13 cellular contexts compared by ENCODE assay signal in genomic region chr7:129947001-129947400, GRCh38. TPM values are rescaled to one million over a fixed set of nuclear protein-coding genes. Genes with fewer than 3 reads are reported as not detected.
DNase-seq lines count a peak whose midpoint lies in the region; ATAC-seq and TF ChIP-seq lines count a peak whose summit lies in the region.
"Had no signal": no experiment of that assay in that cellular context is flagged by ENCODE, and none has a peak within 500 bp of the region (broad histone marks: within the 10 kb centered on the region; RNA-seq: fewer than 3 reads in every experiment).

No MANE protein-coding gene starts in this region.

- no peak for TF ChIP-seq POLR2A in heart left ventricle (IDR thresholded peaks at IDR 0.05)
- no peak for TF ChIP-seq POLR2A in uterus (IDR thresholded peaks at IDR 0.05)

- H3K27ac Mint-ChIP-seq in CD8-positive, alpha-beta T cell: no peak overlapping the region

- intact Hi-C loops in left ventricle myocardium inferior (cut with micrococcal nuclease): no loop called here
- intact Hi-C loops in heart left ventricle (cut with DNase I): loop anchor here in 4 of 10 donors (5.0 to 10.0 kb wide), 3 partner anchors 35 to 102 kb away; no protein-coding TSS in a partner anchor
- intact Hi-C loops in uterus (cut with DNase I; ENCODE audit: low total_unique reads): no loop called here
- intact Hi-C loops in CD8-positive, alpha-beta T cell (cut with DNase I, micrococcal nuclease): loop anchor here in 1 of 2 experiments (5.0 kb wide), 1 partner anchor 40 kb away; no protein-coding TSS in a partner anchor

- CTCF ChIA-PET in CD8-positive, alpha-beta T cell (lab: Charles Lee): interaction anchor here (1.2 to 1.3 kb wide), 2 partner anchors 13 to 122 kb away, joined by 3 read pairs; no protein-coding TSS in a partner anchor

- peaks cover 72% of the 10 kb centered on the region for H3K4me1 ChIP-seq in left ventricle myocardium inferior
- H3K4me1 ChIP-seq in heart left ventricle: peaks cover 7 to 54% (median 33%) of the 10 kb centered on the region in 12 donors
- H3K4me1 ChIP-seq in neutrophil (ENCODE audit: control insufficient read depth in 1 of 2, insufficient read depth in 1 of 2, low read depth in 1 of 2, low read length in 1 of 2): peaks cover 40 to 43% of the 10 kb centered on the region in 2 experiments
- peaks cover 5 to 6% of the 10 kb centered on the region in 2 donors for H3K4me1 ChIP-seq in uterus
- peaks cover 39% of the 10 kb centered on the region for H3K4me1 ChIP-seq in CD8-positive, alpha-beta T cell (ENCODE audit: insufficient read depth, low read length)

- TF ChIP-seq CTCF in left ventricle myocardium inferior (IDR thresholded peaks at IDR 0.05; ENCODE audit: borderline replicate concordance) (no peak), heart left ventricle (IDR thresholded peaks at IDR 0.05) (no peak), epithelial cell of proximal tubule (conservative IDR thresholded peaks at IDR 0.05; ENCODE audit: low read depth, low read length) (no peak), neutrophil (IDR thresholded peaks at IDR 0.05) (no peak), uterus (IDR thresholded peaks at IDR 0.05) (no peak)
- TF ChIP-seq CTCF in CD8-positive, alpha-beta T cell (IDR thresholded peaks at IDR 0.05): no peak

- H3K27ac ChIP-seq in left ventricle myocardium inferior (replicated peaks) (peak overlapping the region; percentile 98), heart left ventricle (peak overlapping the region in 4 of 12 donors; percentile 20 to 99 (median 98)), neutrophil (peak overlapping the region; percentile 17), uterus (peak overlapping the region; percentile 92 to 96)
- no peak overlapping the region for H3K27ac ChIP-seq in CD8-positive, alpha-beta T cell (ENCODE audit: low read depth, low read length)
- H3K27ac ChIP-seq: HL-60 had no signal

- H3K36me3 Mint-ChIP-seq in CD8-positive, alpha-beta T cell: peaks cover 30% of the 10 kb centered on the region
- H3K36me3 Mint-ChIP-seq: natural killer cell had no signal

- peaks cover 19% of the 10 kb centered on the region for H3K36me3 ChIP-seq in left ventricle myocardium inferior
- H3K36me3 ChIP-seq in heart left ventricle: peaks cover 0 to 19% (median 8%) of the 10 kb centered on the region in 9 donors
- peaks cover 9% of the 10 kb centered on the region for H3K36me3 ChIP-seq in neutrophil
- no peaks in the 10 kb centered on the region for H3K36me3 ChIP-seq in uterus
- H3K36me3 ChIP-seq in CD8-positive, alpha-beta T cell (ENCODE audit: insufficient read depth, low read length): no peaks in the 10 kb centered on the region

- WGBS in heart left ventricle, 4 donors: 70 to 77% (median 74%) methylated on average over 3 of the region's 3 CpGs

- H3K4me3 ChIP-seq in left ventricle myocardium inferior (no peak overlapping the region), heart left ventricle (no peak overlapping the region), epithelial cell of proximal tubule (ENCODE audit: low read depth, low read length) (peak overlapping the region; percentile 6), neutrophil (ENCODE audit: low read depth in 1 of 2, low read length in 1 of 2) (no peak overlapping the region), uterus (no peak overlapping the region)
- no peak overlapping the region for H3K4me3 ChIP-seq in CD8-positive, alpha-beta T cell (ENCODE audit: low read depth, low read length)
- H3K4me3 ChIP-seq: skin epidermis had no signal

- DNase-seq in left ventricle myocardium inferior (no peak), heart left ventricle (no peak), epithelial cell of proximal tubule (ENCODE audit: low read depth) (no peak), uterus (no peak)
- no peak for DNase-seq in stimulated activated CD4-positive, alpha-beta T cell treated with anti-CD3 and anti-CD28 coated beads, Interleukin-12 subunit alpha, Interleukin-12 subunit beta, amount 100 ng/mL, for 4 hours
- no peak for DNase-seq in CD8-positive, alpha-beta T cell
- DNase-seq: H7, natural killer cell, NCI-H2171 had no signal

- ATAC-seq in heart left ventricle (no peak), HG02610 (IDR thresholded peaks at IDR 0.05; ENCODE audit: unreplicated experiment) (no peak)
- no peak for ATAC-seq in CD8-positive, alpha-beta T cell
- ATAC-seq: natural killer cell had no signal

- H3K4me1 Mint-ChIP-seq in CD8-positive, alpha-beta T cell (ENCODE audit: low read depth): peaks cover 30% of the 10 kb centered on the region

- no peaks in the 10 kb centered on the region for H3K9me3 ChIP-seq in left ventricle myocardium inferior (replicated peaks)
- no peaks in the 10 kb centered on the region for H3K9me3 ChIP-seq in heart left ventricle
- H3K9me3 ChIP-seq in neutrophil: no peaks in the 10 kb centered on the region
- H3K9me3 ChIP-seq in uterus: no peaks in the 10 kb centered on the region
- no peaks in the 10 kb centered on the region for H3K9me3 ChIP-seq in CD8-positive, alpha-beta T cell (ENCODE audit: low read length)

- H3K4me3 Mint-ChIP-seq in CD8-positive, alpha-beta T cell: no peak overlapping the region
- H3K4me3 Mint-ChIP-seq: natural killer cell had no signal

- H3K27me3 ChIP-seq in left ventricle myocardium inferior (ENCODE audit: low read depth): no peaks in the 10 kb centered on the region
- H3K27me3 ChIP-seq in heart left ventricle: no peaks in the 10 kb centered on the region
- H3K27me3 ChIP-seq in neutrophil: no peaks in the 10 kb centered on the region
- H3K27me3 ChIP-seq in uterus: no peaks in the 10 kb centered on the region
- H3K27me3 ChIP-seq in CD8-positive, alpha-beta T cell (ENCODE audit: insufficient read depth, low read length): no peaks in the 10 kb centered on the region

- H3K27me3 Mint-ChIP-seq in CD8-positive, alpha-beta T cell (ENCODE audit: low read depth): no peaks in the 10 kb centered on the region

- H3K9me3 Mint-ChIP-seq in CD8-positive, alpha-beta T cell: no peaks in the 10 kb centered on the region
- H3K9me3 Mint-ChIP-seq: natural killer cell had no signal

- POLR2A ChIA-PET in CD8-positive, alpha-beta T cell (lab: Charles Lee): interaction anchor here (1.3 kb wide), 1 partner anchor 49 kb away, joined by 3 read pairs; no protein-coding TSS in a partner anchor

RNA-seq across cellular contexts. Expression of gene UBE2H, which starts 5.8 kb away (rescaled TPM):
- total RNA-seq in left ventricle myocardium inferior: 112 TPM
- 100 to 1,000 TPM in 7 of 9 donors, 10 to 100 TPM in 2; 92.8 to 219 (median 130) TPM for total RNA-seq in heart left ventricle
- 10 to 100 TPM; 46.5 to 56.4 TPM for polyA plus RNA-seq in heart left ventricle
- total RNA-seq in epithelial cell of proximal tubule: 58.7 and 88.1 TPM in 2 replicates
- 10 to 100 TPM; 35.4 to 99.8 (median 53.1) TPM for total RNA-seq in uterus
- total RNA-seq in CD8-positive, alpha-beta T cell: 10 to 100 TPM; 53.7 to 63.6 TPM
